In genomic region chr4:86670298-86670697, GRCh38 we compare ENCODE assay signal across 20 cellular contexts.
A peak's percentile ranks its signal among the peaks of the same experiment; 100 is the strongest.
DNase-seq lines count a peak whose midpoint lies in the region; ATAC-seq and TF ChIP-seq lines count a peak whose summit lies in the region.
"Had no signal": no experiment of that assay in that cellular context is flagged by ENCODE, and none has a peak within 500 bp of the region (broad histone marks: within the 10 kb centered on the region; RNA-seq: fewer than 3 reads in every experiment).

No MANE protein-coding gene starts in this region.

- peaks cover 26% of the 10 kb centered on the region for H3K4me1 ChIP-seq in PC-3 (ENCODE audit: insufficient read depth, low read length)
- peaks cover 11% of the 10 kb centered on the region for H3K4me1 ChIP-seq in mammary epithelial cell (ENCODE audit: insufficient read depth, low read length)
- peaks cover 6% of the 10 kb centered on the region for H3K4me1 ChIP-seq in smooth muscle cell (ENCODE audit: low read depth)

- H3K9me3 Mint-ChIP-seq in activated CD4-positive, alpha-beta T cell treated with anti-CD3 and anti-CD28 coated beads for 36 hours (ENCODE audit: low read depth), result no peaks in the 10 kb centered on the region
- no peaks in the 10 kb centered on the region for H3K9me3 Mint-ChIP-seq in activated naive CD4-positive, alpha-beta T cell treated with anti-CD3 and anti-CD28 coated beads for 36 hours
- no peaks in the 10 kb centered on the region for H3K9me3 Mint-ChIP-seq in Calu3 (ENCODE audit: low read depth, unreplicated experiment)
- H3K9me3 Mint-ChIP-seq: CD8-positive, alpha-beta memory T cell had no signal

- H3K4me3 Mint-ChIP-seq in activated CD4-positive, alpha-beta T cell treated with anti-CD3 and anti-CD28 coated beads for 36 hours, result no peak overlapping the region
- no peak overlapping the region for H3K4me3 Mint-ChIP-seq in activated naive CD4-positive, alpha-beta T cell treated with anti-CD3 and anti-CD28 coated beads for 36 hours
- H3K4me3 Mint-ChIP-seq in Calu3 (ENCODE audit: low read depth, unreplicated experiment), result no peak overlapping the region
- H3K4me3 Mint-ChIP-seq: CD8-positive, alpha-beta memory T cell had no signal

- no peak overlapping the region for H2AFZ ChIP-seq in PC-3 (ENCODE audit: low read length)
- no peak overlapping the region for H2AFZ ChIP-seq in mammary epithelial cell (ENCODE audit: low read depth, low read length)
- no peak overlapping the region for H2AFZ ChIP-seq in smooth muscle cell (ENCODE audit: low read depth)

- H4K20me1 ChIP-seq in PC-3 (ENCODE audit: low read length) (no peaks in the 10 kb centered on the region), mammary epithelial cell (ENCODE audit: insufficient read depth, low read length) (no peaks in the 10 kb centered on the region), smooth muscle cell (ENCODE audit: low read depth) (peaks cover 27% of the 10 kb centered on the region)

- no peaks in the 10 kb centered on the region for H3K27me3 Mint-ChIP-seq in activated CD4-positive, alpha-beta T cell treated with anti-CD3 and anti-CD28 coated beads for 36 hours
- H3K27me3 Mint-ChIP-seq in activated naive CD4-positive, alpha-beta T cell treated with anti-CD3 and anti-CD28 coated beads for 36 hours (ENCODE audit: low read depth), result peaks cover 6% of the 10 kb centered on the region
- H3K27me3 Mint-ChIP-seq in Calu3 (ENCODE audit: unreplicated experiment), result no peaks in the 10 kb centered on the region

- BruUV-seq in PC-3 (replicated peaks; lab: Mats Ljungman, UMichigan) (no TSS peak), mammary epithelial cell (replicated peaks; lab: Mats Ljungman, UMichigan) (no TSS peak), Calu3 (replicated peaks; lab: Mats Ljungman, UMichigan) (no TSS peak)

- H3K4me2 ChIP-seq in PC-3 (ENCODE audit: low read length) (peak overlapping the region; percentile 55), mammary epithelial cell (ENCODE audit: insufficient read depth, low read depth, low read length) (no peak overlapping the region), smooth muscle cell (no peak overlapping the region)

- H3K27ac Mint-ChIP-seq in activated CD4-positive, alpha-beta T cell treated with anti-CD3 and anti-CD28 coated beads for 36 hours, result peak overlapping the region; percentile 7
- H3K27ac Mint-ChIP-seq in activated naive CD4-positive, alpha-beta T cell treated with anti-CD3 and anti-CD28 coated beads for 36 hours, result no peak overlapping the region
- no peak overlapping the region for H3K27ac Mint-ChIP-seq in Calu3 (ENCODE audit: unreplicated experiment)
- H3K27ac Mint-ChIP-seq: CD8-positive, alpha-beta memory T cell had no signal

- H3K9me3 ChIP-seq in PC-3 (ENCODE audit: low read length) (no peaks in the 10 kb centered on the region), mammary epithelial cell (replicated peaks; ENCODE audit: insufficient read depth, low read length) (no peaks in the 10 kb centered on the region), smooth muscle cell (replicated peaks; ENCODE audit: low read depth) (no peaks in the 10 kb centered on the region)

- in situ Hi-C loops in mammary epithelial cell (cut with MboI; ENCODE audit: low sequenced_read_pairs in 2 of 2), result no loop called here

- H3K27me3 ChIP-seq in PC-3 (ENCODE audit: low read length), result no peaks in the 10 kb centered on the region
- H3K27me3 ChIP-seq in mammary epithelial cell (ENCODE audit: insufficient read depth, low read length), result peaks cover 2% of the 10 kb centered on the region
- H3K27me3 ChIP-seq in smooth muscle cell (ENCODE audit: low read depth), result no peaks in the 10 kb centered on the region

- intact Hi-C loops in activated CD4-positive, alpha-beta T cell treated with anti-CD3 and anti-CD28 coated beads for 36 hours (cut with DNase I, micrococcal nuclease), result loop anchor here in 1 of 2 experiments (10.0 kb wide), 1 partner anchor 225 kb away; the partner anchor contains the start of gene C4orf36
- intact Hi-C loops in PC-3 (cut with micrococcal nuclease), result loop anchor here (10.0 kb wide), 2 partner anchors 165 to 225 kb away; partner anchors contain the start of gene C4orf36
- intact Hi-C loops in mammary epithelial cell (cut with micrococcal nuclease), result loop anchor here (10.0 kb wide), 1 partner anchor 225 kb away; the partner anchor contains the start of gene C4orf36
- intact Hi-C loops in activated naive CD4-positive, alpha-beta T cell treated with anti-CD3 and anti-CD28 coated beads for 36 hours (cut with micrococcal nuclease), result no loop called here
- intact Hi-C loops in Calu3 (cut with micrococcal nuclease; ENCODE audit: unreplicated experiment), result no loop called here

- WGBS in mammary epithelial cell (ENCODE audit: low coverage, missing lambda C conversion rate), result 100% methylated on average over 1 of the region's 1 CpG
- WGBS in smooth muscle cell (ENCODE audit: low lambda C conversion rate), result 94% methylated on average over 1 of the region's 1 CpG

- TF ChIP-seq CTCF in PC-3 (conservative IDR thresholded peaks at IDR 0.05; ENCODE audit: low read depth, low read length) (no peak), mammary epithelial cell (conservative IDR thresholded peaks at IDR 0.05 in 1 of 2, IDR thresholded peaks at IDR 0.05 in 1 of 2; ENCODE audit: extremely low read depth in 1 of 2, insufficient read depth in 1 of 2, low read depth in 1 of 2, low read length in 2 of 2) (no peak), smooth muscle cell (IDR thresholded peaks at IDR 0.05; ENCODE audit: borderline replicate concordance, insufficient read depth, poor library complexity, severe bottlenecking) (no peak), Calu3 (IDR thresholded peaks at IDR 0.05; ENCODE audit: unreplicated experiment) (no peak)

- no peak for DNase-seq in activated CD4-positive, alpha-beta T cell treated with anti-CD3 and anti-CD28 coated beads for 36 hours
- no peak for DNase-seq in activated CD4-positive, alpha-beta T cell treated with anti-CD3 and anti-CD28 coated beads for 1 hour
- DNase-seq in PC-3, result no peak
- no peak for DNase-seq in mammary epithelial cell
- DNase-seq in smooth muscle cell (lab: John Stamatoyannopoulos, UW; ENCODE audit: unreplicated experiment), result no peak
- DNase-seq in activated naive CD4-positive, alpha-beta T cell treated with anti-CD3 and anti-CD28 coated beads for 36 hours, result no peak
- no peak for DNase-seq in Calu3
- DNase-seq: CD8-positive, alpha-beta memory T cell; MM.1S; NCI-H1092; NCI-H1436; NCI-H187 treated with DMSO at 0.1 percent for 48 hours; NCI-H2227 treated with DMSO at 0.1 percent for 48 hours; NCI-H510A; NCI-H748 treated with DMSO at 0.1 percent for 48 hours; SIG-M5 had no signal

- H3K9me2 ChIP-seq in PC-3 (replicated peaks; ENCODE audit: low read length), result no peaks in the 10 kb centered on the region

- no peaks in the 10 kb centered on the region for H3K36me3 ChIP-seq in PC-3 (ENCODE audit: low read depth, low read length)
- H3K36me3 ChIP-seq in mammary epithelial cell (ENCODE audit: insufficient read depth, low read length), result no peaks in the 10 kb centered on the region
- peaks cover 8% of the 10 kb centered on the region for H3K36me3 ChIP-seq in smooth muscle cell (ENCODE audit: low read depth)

- peaks cover 5% of the 10 kb centered on the region for H3K4me1 Mint-ChIP-seq in activated CD4-positive, alpha-beta T cell treated with anti-CD3 and anti-CD28 coated beads for 36 hours
- no peaks in the 10 kb centered on the region for H3K4me1 Mint-ChIP-seq in activated naive CD4-positive, alpha-beta T cell treated with anti-CD3 and anti-CD28 coated beads for 36 hours (ENCODE audit: low read depth)
- H3K4me1 Mint-ChIP-seq in Calu3 (ENCODE audit: low read depth, unreplicated experiment), result peaks cover 16% of the 10 kb centered on the region
- H3K4me1 Mint-ChIP-seq: CD8-positive, alpha-beta memory T cell had no signal

- H3F3A ChIP-seq in PC-3 (ENCODE audit: low read length, unreplicated experiment) (no peaks in the 10 kb centered on the region), smooth muscle cell (ENCODE audit: low read depth) (no peaks in the 10 kb centered on the region)

- H3K36me3 Mint-ChIP-seq in activated CD4-positive, alpha-beta T cell treated with anti-CD3 and anti-CD28 coated beads for 36 hours (ENCODE audit: low read depth), result no peaks in the 10 kb centered on the region
- no peaks in the 10 kb centered on the region for H3K36me3 Mint-ChIP-seq in activated naive CD4-positive, alpha-beta T cell treated with anti-CD3 and anti-CD28 coated beads for 36 hours (ENCODE audit: low read depth)
- no peaks in the 10 kb centered on the region for H3K36me3 Mint-ChIP-seq in Calu3 (ENCODE audit: insufficient read depth, unreplicated experiment)

- H3K9ac ChIP-seq in PC-3 (ENCODE audit: low read length) (no peak overlapping the region), mammary epithelial cell (ENCODE audit: insufficient read depth, low read length) (no peak overlapping the region), smooth muscle cell (ENCODE audit: low read depth) (no peak overlapping the region)

- dilution Hi-C loops in mammary epithelial cell (cut with HindIII; ENCODE audit: low sequenced_read_pairs), result no loop called here

- H3K27ac ChIP-seq in PC-3 (ENCODE audit: low read length), result peak overlapping the region; percentile 56
- peak overlapping the region; percentile 32 for H3K27ac ChIP-seq in mammary epithelial cell (ENCODE audit: insufficient read depth, low read depth, low read length)
- H3K27ac ChIP-seq in smooth muscle cell (ENCODE audit: low read depth), result peak overlapping the region; percentile 31
- H3K27ac ChIP-seq: 22Rv1, C4-2B, RWPE1 had no signal

- CTCF ChIA-PET in activated CD4-positive, alpha-beta T cell treated with anti-CD3 and anti-CD28 coated beads for 36 hours (lab: Charles Lee), result no interaction called here
- CTCF ChIA-PET in PC-3 (lab: Charles Lee), result no interaction called here
- CTCF ChIA-PET in mammary epithelial cell (lab: Charles Lee; ENCODE audit: low non-redundant PET), result no interaction called here
- CTCF ChIA-PET in activated naive CD4-positive, alpha-beta T cell treated with anti-CD3 and anti-CD28 coated beads for 36 hours (lab: Charles Lee), result no interaction called here
- CTCF ChIA-PET in Calu3 (lab: Charles Lee), result interaction anchor here (1.6 kb wide), 1 partner anchor 172 kb away, joined by 3 read pairs; no protein-coding TSS in a partner anchor

- peak; percentile 36 for ATAC-seq in activated CD4-positive, alpha-beta T cell treated with anti-CD3 and anti-CD28 coated beads for 36 hours
- ATAC-seq in PC-3 (no peak), HG02938 (IDR thresholded peaks at IDR 0.05; ENCODE audit: unreplicated experiment) (no peak)

- H3K79me2 ChIP-seq in PC-3 (ENCODE audit: low read length) (no peaks in the 10 kb centered on the region), mammary epithelial cell (ENCODE audit: insufficient read depth, low read length) (peaks cover 45% of the 10 kb centered on the region), smooth muscle cell (ENCODE audit: low read depth) (peaks cover 52% of the 10 kb centered on the region)

- POLR2A ChIA-PET in activated CD4-positive, alpha-beta T cell treated with anti-CD3 and anti-CD28 coated beads for 36 hours (lab: Charles Lee), result no interaction called here
- POLR2A ChIA-PET in PC-3 (lab: Charles Lee; ENCODE audit: unreplicated experiment), result no interaction called here

- H3K4me3 ChIP-seq in PC-3 (ENCODE audit: low read length) (no peak overlapping the region), mammary epithelial cell (replicated peaks in 1 of 3; ENCODE audit: insufficient read depth in 1 of 3, low read depth in 2 of 3, low read length in 3 of 3) (no peak overlapping the region), smooth muscle cell (no peak overlapping the region)

Comparison
In these comparisons a context has a peak if more than half of its experiments do, and no peak if none do; other contexts are left out.
1. intact Hi-C loops: an anchor here in PC-3 (10.0 kb wide) and mammary epithelial cell (10.0 kb wide); none called in activated naive CD4-positive, alpha-beta T cell treated with anti-CD3 and anti-CD28 coated beads for 36 hours and Calu3.